In the genomic region with DNA sequence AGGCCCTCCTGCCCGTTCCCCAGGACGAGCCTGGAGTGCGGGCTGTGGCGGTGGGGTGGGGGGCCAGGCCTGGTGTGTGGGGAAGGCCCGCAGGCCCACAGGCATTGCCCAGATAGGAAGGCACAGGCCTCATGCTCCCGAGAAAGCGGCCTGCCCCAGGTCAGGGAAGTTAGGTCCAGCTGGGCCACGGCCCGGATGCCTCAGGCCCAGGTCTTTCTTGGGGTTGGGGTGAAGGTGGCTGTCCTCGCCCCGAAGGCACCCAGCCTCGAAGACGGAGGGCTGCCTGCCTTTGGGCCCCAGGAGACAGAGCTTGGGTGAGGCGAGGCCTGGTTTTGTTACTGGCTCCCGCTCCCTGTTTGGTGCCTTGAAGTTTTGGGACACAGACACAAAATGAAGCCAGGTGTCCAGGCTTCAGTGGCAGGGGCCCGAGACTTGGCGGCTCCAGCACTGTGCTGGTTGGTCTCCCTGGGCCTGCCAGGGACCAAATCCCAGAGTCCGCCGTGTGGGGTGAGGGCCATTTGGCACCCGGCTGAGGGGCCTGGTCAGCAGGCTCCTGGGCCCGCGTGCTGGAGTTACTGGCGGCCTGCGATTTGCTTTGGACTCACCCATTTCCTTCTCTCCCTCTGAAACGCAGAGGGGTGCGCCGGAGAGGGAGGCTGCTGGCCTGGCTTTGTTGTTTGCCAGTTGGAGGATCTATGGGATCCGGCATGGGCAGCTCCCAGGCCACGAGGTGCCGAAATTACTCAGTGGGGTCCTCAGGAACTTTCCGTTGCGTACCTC, we compare ENCODE assay signal across 8 cellular contexts. TPM values are rescaled to one million over a fixed set of nuclear protein-coding genes. Genes with fewer than 3 reads are reported as not detected.
DNase-seq lines count a peak whose midpoint lies in the region; ATAC-seq, FAIRE-seq and TF ChIP-seq lines count a peak whose summit lies in the region.

No MANE protein-coding gene starts in this region.

- peaks cover 4% of the 10 kb centered on the region for H3K36me3 ChIP-seq in iPS-15b (ENCODE audit: control insufficient read depth, insufficient read depth, low read length)
- no peaks in the 10 kb centered on the region for H3K36me3 ChIP-seq in small intestine (ENCODE audit: control insufficient read depth in 2 of 2, insufficient read depth in 2 of 2, low read length in 2 of 2)

- WGBS in small intestine, 3 donors, result 13 to 21% (median 20%) methylated on average over 30 to 32 of the region's 32 CpGs

- peak overlapping the region; percentile 89 for H3K9ac ChIP-seq in iPS-15b (ENCODE audit: low read depth, low read length)

- H3K27me3 ChIP-seq in iPS-15b (ENCODE audit: control insufficient read depth, insufficient read depth, low read length) (no peaks in the 10 kb centered on the region), small intestine (ENCODE audit: control insufficient read depth in 2 of 2, insufficient read depth in 2 of 2, low read length in 2 of 2) (no peaks in the 10 kb centered on the region)

- DNase-seq in HT1080 (ENCODE audit: low read depth), result peak; percentile 42
- DNase-seq in anterior cingulate cortex (lab: John Stamatoyannopoulos, UW), result peak in 37 of 58 donors; percentile 22 to 78 (median 58)
- peak; percentile 45 for DNase-seq in small intestine
- DNase-seq in pons (ENCODE audit: low spot score), result no peak
- DNase-seq in NCI-H146 (lab: John Stamatoyannopoulos, UW), result no peak

- H3K4me1 ChIP-seq in iPS-15b (ENCODE audit: control insufficient read depth, insufficient read depth, low read length) (peaks cover 6% of the 10 kb centered on the region), small intestine (ENCODE audit: control insufficient read depth in 2 of 2, insufficient read depth in 1 of 2, low read depth in 1 of 2, low read length in 1 of 2) (peaks cover 3 to 19% of the 10 kb centered on the region in 2 donors)

- H3K9me3 ChIP-seq in iPS-15b (ENCODE audit: control insufficient read depth, insufficient read depth, low read length) (no peaks in the 10 kb centered on the region), small intestine (ENCODE audit: control insufficient read depth, low read depth) (no peaks in the 10 kb centered on the region)

- peak overlapping the region; percentile 84 for H3K27ac ChIP-seq in 22Rv1
- H3K27ac ChIP-seq in small intestine (ENCODE audit: low read depth in 1 of 2, low read length in 1 of 2), result peak overlapping the region; percentile 80 to 84

- TF ChIP-seq CTCF in 22Rv1 (IDR thresholded peaks at IDR 0.05), result no peak

- no peak for FAIRE-seq in small intestine (lab: Jason Lieb, UNC)

- peak overlapping the region; percentile 91 for H3K4me3 ChIP-seq in iPS-15b (ENCODE audit: low read depth, low read length)
- H3K4me3 ChIP-seq in small intestine (ENCODE audit: low read depth in 1 of 2, low read length in 2 of 2), result peak overlapping the region; percentile 74 to 84

- no peak for ATAC-seq in HG03520 (IDR thresholded peaks at IDR 0.05; ENCODE audit: unreplicated experiment)

RNA-seq across cellular contexts. Expression of a gene that starts 2.0 kb away (rescaled TPM):
- 12.7 and 18.0 TPM in 2 replicates for total RNA-seq in HT1080 (2014; rRNA removed; shearing (Covaris generic))
- 31.5 and 38.2 TPM in 2 replicates for polyA plus RNA-seq in HT1080 (2015; cell fraction: cytosol; rRNA removed)
- 34.2 and 36.7 TPM in 2 replicates for polyA plus RNA-seq in HT1080 (2015; cell fraction: nucleus; rRNA removed)
- polyA plus RNA-seq in small intestine, result 10 to 100 TPM in 1 of 3 donors, 1 to 10 TPM in 2; 4.2 to 17.8 (median 5.4) TPM

RNA-seq across cellular contexts. Expression of a gene that starts 35.5 kb away (rescaled TPM):
- 38.4 and 51.9 TPM in 2 replicates for total RNA-seq in HT1080 (2014; rRNA removed; shearing (Covaris generic))
- 115 and 132 TPM in 2 replicates for polyA plus RNA-seq in HT1080 (2015; cell fraction: cytosol; rRNA removed)
- polyA plus RNA-seq in HT1080 (2015; cell fraction: nucleus; rRNA removed), result 46.8 and 47.5 TPM in 2 replicates
- 10 to 100 TPM; 20.6 to 51.4 (median 39.4) TPM for polyA plus RNA-seq in small intestine

Comparison
In these comparisons a context has a peak if more than half of its experiments do, and no peak if none do; other contexts are left out.
1. DNase-seq: peak in HT1080 (single experiment), anterior cingulate cortex (37 of 58) and small intestine (single experiment); none in pons (single experiment) and NCI-H146 (single experiment).